8 cellular contexts compared by ENCODE assay signal in the genomic region with DNA sequence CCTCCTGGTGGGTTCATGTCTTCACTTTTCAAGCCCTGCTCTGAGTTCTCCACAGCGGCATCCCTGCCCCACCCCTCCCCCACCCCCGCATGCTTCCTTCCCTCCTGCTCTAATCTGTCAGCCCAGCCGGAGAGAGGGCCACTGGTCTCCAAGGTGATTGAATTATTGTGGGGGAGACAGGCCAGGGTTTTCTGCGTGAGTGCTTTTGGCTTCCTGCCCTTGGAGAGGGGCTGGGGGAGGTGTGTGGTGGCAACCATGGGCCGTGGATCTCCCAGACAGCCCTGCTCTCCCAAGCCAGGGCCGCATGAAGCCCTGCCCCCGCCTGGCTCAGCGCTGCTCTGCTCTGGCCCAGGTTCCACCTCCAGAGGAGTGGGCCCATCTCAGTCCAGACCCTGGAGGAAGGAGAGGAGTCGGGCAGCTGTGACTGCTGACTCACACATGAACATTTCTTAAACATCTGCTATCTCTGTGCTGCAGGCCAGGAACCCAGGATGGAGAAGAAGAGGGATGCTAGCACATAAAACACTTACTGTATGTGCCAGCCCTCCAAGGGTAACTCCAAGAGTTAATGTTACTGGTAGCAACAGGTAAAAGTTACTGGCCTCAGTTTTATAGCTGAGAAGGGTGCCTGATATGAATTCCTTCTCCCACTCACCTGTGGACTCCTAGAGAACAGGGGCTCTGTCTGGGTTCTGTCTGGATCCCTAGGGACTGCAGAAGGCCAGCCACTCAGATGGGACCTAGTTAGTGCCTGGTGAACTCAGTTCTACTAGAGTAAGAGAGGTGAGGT.
DNase-seq lines count a peak whose midpoint lies in the region; ATAC-seq and TF ChIP-seq lines count a peak whose summit lies in the region.

No MANE protein-coding gene starts in this region.

- H3K36me3 Mint-ChIP-seq in endothelial cell (ENCODE audit: low read depth, unreplicated experiment): peaks cover 7% of the 10 kb centered on the region
- H3K36me3 Mint-ChIP-seq in neural crest cell (ENCODE audit: low read depth): no peaks in the 10 kb centered on the region

- H3K27me3 Mint-ChIP-seq in endothelial cell (ENCODE audit: unreplicated experiment) (peaks cover 38% of the 10 kb centered on the region), neural crest cell (ENCODE audit: low read depth) (no peaks in the 10 kb centered on the region)

- DNase-seq in DMS 273 treated with DMSO at 0.1 percent for 48 hours (lab: John Stamatoyannopoulos, UW): peak; percentile 68
- peak; percentile 16 for DNase-seq in NCI-H1417 treated with DMSO at 0.1 percent for 48 hours (lab: John Stamatoyannopoulos, UW)
- DNase-seq in endothelial cell (ENCODE audit: low spot score): peak; percentile 74
- no peak for DNase-seq in neural crest cell (ENCODE audit: low read depth, low spot score)
- no peak for DNase-seq in DMS53 (lab: John Stamatoyannopoulos, UW)
- DNase-seq in T1000 (lab: John Stamatoyannopoulos, UW): no peak
- no peak for DNase-seq in stimulated activated CD8-positive, alpha-beta memory T cell treated with anti-CD3 and anti-CD28 coated beads, Interleukin-4, amount 100 ng/mL, for 48 hours

- H3K4me3 Mint-ChIP-seq in endothelial cell (ENCODE audit: unreplicated experiment): peak overlapping the region; percentile 69
- peak overlapping the region; percentile 33 for H3K4me3 Mint-ChIP-seq in neural crest cell

- ATAC-seq in HG03460 (IDR thresholded peaks at IDR 0.05; ENCODE audit: unreplicated experiment): no peak

- TF ChIP-seq CTCF in endothelial cell (IDR thresholded peaks at IDR 0.05; ENCODE audit: unreplicated experiment) (no peak), neural crest cell (conservative IDR thresholded peaks at IDR 0.05) (no peak)

- H3K4me1 Mint-ChIP-seq in endothelial cell (ENCODE audit: unreplicated experiment) (peaks cover 68% of the 10 kb centered on the region), neural crest cell (peaks cover 83% of the 10 kb centered on the region)

- H3K27ac Mint-ChIP-seq in endothelial cell (ENCODE audit: unreplicated experiment) (peak overlapping the region; percentile 99), neural crest cell (ENCODE audit: unreplicated experiment) (peak overlapping the region; percentile 97)

- no peaks in the 10 kb centered on the region for H3K9me3 Mint-ChIP-seq in endothelial cell (ENCODE audit: unreplicated experiment)
- no peaks in the 10 kb centered on the region for H3K9me3 Mint-ChIP-seq in neural crest cell

Comparison
In these comparisons a context has a peak if more than half of its experiments do, and no peak if none do; other contexts are left out.
1. DNase-seq: peak in DMS 273 treated with DMSO at 0.1 percent for 48 hours (single experiment), NCI-H1417 treated with DMSO at 0.1 percent for 48 hours (single experiment) and endothelial cell (single experiment); none in neural crest cell (single experiment), DMS53 (single experiment), T1000 (single experiment) and stimulated activated CD8-positive, alpha-beta memory T cell treated with anti-CD3 and anti-CD28 coated beads, Interleukin-4, amount 100 ng/mL, for 48 hours (single experiment).